ENCODE assay signal across 20 cellular contexts in genomic region chr4:58749206-58749605, GRCh38.
DNase-seq lines count a peak whose midpoint lies in the region; ATAC-seq and TF ChIP-seq lines count a peak whose summit lies in the region.
"Had no signal": no experiment of that assay in that cellular context is flagged by ENCODE, and none has a peak within 500 bp of the region (broad histone marks: within the 10 kb centered on the region; RNA-seq: fewer than 3 reads in every experiment).

No MANE protein-coding gene starts in this region.

- H3K27ac ChIP-seq in Peyer's patch = no peak overlapping the region
- H3K27ac ChIP-seq: heart right ventricle, sigmoid colon had no signal

- no peak for TF ChIP-seq POLR2A in Peyer's patch (IDR thresholded peaks at IDR 0.05)

- peaks cover 0 to 6% (median 0%) of the 10 kb centered on the region in 4 donors for H3K4me1 ChIP-seq in Peyer's patch
- H3K4me1 ChIP-seq: heart right ventricle, sigmoid colon had no signal

- intact Hi-C loops in Right ventricle myocardium inferior (cut with DNase I) = no loop called here

- no peaks in the 10 kb centered on the region for H3K36me3 ChIP-seq in Peyer's patch
- H3K36me3 ChIP-seq: heart right ventricle, sigmoid colon had no signal

- H3K4me3 ChIP-seq in Peyer's patch = peak overlapping the region in 1 of 4 donors; percentile 28
- H3K4me3 ChIP-seq: heart right ventricle, lung, sigmoid colon had no signal

- DNase-seq in COR-L47 (lab: John Stamatoyannopoulos, UW) (peak; percentile 84), NCI-H2029 (lab: John Stamatoyannopoulos, UW) (peak; percentile 59), Peyer's patch (peak in 2 of 3 donors; percentile 78), mucosa of gallbladder (ENCODE audit: low spot score) (peak; percentile 82), NCI-H524 (lab: John Stamatoyannopoulos, UW) (no peak), Right ventricle myocardium inferior (ENCODE audit: missing footprints) (no peak)
- DNase-seq: activated CD4-positive, alpha-beta T cell treated with anti-CD3 and anti-CD28 coated beads for 1 hour; AML-193; heart right ventricle; immature natural killer cell; Karpas-422; NCI-H1930; NCI-H82; sigmoid colon; SK-N-SH; stimulated activated naive B cell treated with anti-CD40 and anti-IgM and Interleukin-4, amounts not matched to agents 10 μg/mL and 1 μg/mL and 100 μg/mL, for 72 hours had no signal

- no peak for ATAC-seq in HG03460 (IDR thresholded peaks at IDR 0.05; ENCODE audit: unreplicated experiment)
- no peak for ATAC-seq in GM21723 (IDR thresholded peaks at IDR 0.05; ENCODE audit: unreplicated experiment)
- no peak for ATAC-seq in Right ventricle myocardium inferior
- ATAC-seq: heart right ventricle, Panc1 had no signal

- H3K9me3 ChIP-seq in Peyer's patch = no peaks in the 10 kb centered on the region
- H3K9me3 ChIP-seq: heart right ventricle, sigmoid colon, SK-N-SH had no signal

- H3K27me3 ChIP-seq in Peyer's patch = no peaks in the 10 kb centered on the region
- H3K27me3 ChIP-seq: heart right ventricle, sigmoid colon had no signal

- peak in 1 of 6 experiments; percentile 1 for TF ChIP-seq CTCF in Peyer's patch (IDR thresholded peaks at IDR 0.05)

Comparison
In these comparisons a context has a peak if more than half of its experiments do, and no peak if none do; other contexts are left out.
1. DNase-seq: peak in COR-L47 (single experiment), NCI-H2029 (single experiment), Peyer's patch (2 of 3) and mucosa of gallbladder (single experiment); none in NCI-H524 (0 of 2) and Right ventricle myocardium inferior (single experiment).